In genomic region chr13:26254583-26255102, GRCh38 we compare ENCODE assay signal across 1 cellular context.
TF ChIP-seq lines count a peak whose summit lies in the region.

No MANE protein-coding gene starts in this region.

TF ChIP-seq in GM23338, 12 proteins besides CTCF, POLR2A, EP300 and RAD21 (continued from another document):
- no peak for TF ChIP-seq ZNF462 (CRISPR knock-in tag; IDR thresholded peaks at IDR 0.05)
- TF ChIP-seq ETS1 (IDR thresholded peaks at IDR 0.05): no peak
- no peak for TF ChIP-seq EZH2phosphoT487 (IDR thresholded peaks at IDR 0.05; ENCODE audit: unreplicated experiment)
